In the genomic region with DNA sequence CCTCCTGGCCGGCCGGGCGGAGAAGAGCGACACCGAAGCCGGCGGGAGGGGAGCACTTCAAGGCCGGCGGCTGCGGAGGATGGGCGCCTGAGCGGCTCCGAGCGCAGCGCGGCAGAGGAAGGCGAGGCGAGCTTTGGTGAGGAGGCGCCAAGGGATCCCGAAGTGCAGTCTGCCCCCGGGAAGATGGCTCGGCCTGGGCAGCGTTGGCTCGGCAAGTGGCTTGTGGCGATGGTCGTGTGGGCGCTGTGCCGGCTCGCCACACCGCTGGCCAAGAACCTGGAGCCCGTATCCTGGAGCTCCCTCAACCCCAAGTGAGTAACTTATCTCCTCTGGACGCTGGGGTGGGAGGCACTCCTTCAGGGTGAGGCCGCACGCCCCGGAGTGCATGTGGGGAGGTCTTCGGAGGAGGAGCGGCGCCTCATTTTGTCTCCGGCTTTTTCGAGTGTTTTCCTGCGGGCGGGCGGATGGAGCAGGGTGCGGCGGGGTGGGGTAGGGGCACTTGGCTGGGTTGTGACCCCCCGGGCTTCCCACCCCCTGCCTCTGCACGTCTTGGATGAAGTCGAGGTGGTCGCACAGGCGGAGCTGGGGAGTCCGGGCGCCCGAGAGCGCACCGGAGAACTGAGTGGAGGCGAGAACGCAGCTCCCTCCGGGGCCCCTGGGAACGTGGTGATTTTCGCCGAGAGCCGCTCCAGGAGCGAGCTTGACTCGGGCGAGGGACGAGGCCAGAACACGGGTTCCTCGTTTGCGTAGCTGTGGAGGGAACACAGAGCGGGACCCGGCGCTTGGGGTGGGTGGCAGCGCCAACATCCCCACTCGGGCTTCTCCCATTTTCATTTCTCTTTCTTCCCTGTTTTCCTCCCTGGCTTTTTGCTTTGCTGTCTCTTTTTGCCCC, we compare ENCODE assay signal across 8 cellular contexts. TPM values are rescaled to one million over a fixed set of nuclear protein-coding genes. Genes with fewer than 3 reads are reported as not detected.
DNase-seq lines count a peak whose midpoint lies in the region; ATAC-seq and TF ChIP-seq lines count a peak whose summit lies in the region.

No MANE protein-coding gene starts in this region.

- H3K4me1 ChIP-seq in HUES64 (ENCODE audit: insufficient read depth, low read length) (0 out of 2 replicates have a peak, but pooled peaks cover 4% of the 10 kb centered on the region), right atrium auricular region (peaks cover 0 to 22% of the 10 kb centered on the region in 2 donors), sigmoid colon (peaks cover 0 to 25% (median 13%) of the 10 kb centered on the region in 4 donors)

- TF ChIP-seq EP300 in sigmoid colon (IDR thresholded peaks at IDR 0.05): no peak

- no peak overlapping the region for H3K27ac Mint-ChIP-seq in activated naive CD8-positive, alpha-beta T cell treated with anti-CD3 and anti-CD28 coated beads for 36 hours

- H3K9me3 Mint-ChIP-seq in activated naive CD8-positive, alpha-beta T cell treated with anti-CD3 and anti-CD28 coated beads for 36 hours: no peaks in the 10 kb centered on the region

- CTCF ChIA-PET in BJ (lab: Yijun Ruan, JAX): interaction anchor here (1.0 to 6.4 kb wide), 14 partner anchors 10 to 557 kb away, joined by 3 to 90 read pairs (median 4); no protein-coding TSS in a partner anchor

- H3K36me3 ChIP-seq in BJ (ENCODE audit: control insufficient read depth, insufficient read depth, low read length) (no peaks in the 10 kb centered on the region; the same call in 1 of the 2 replicates), HUES64 (ENCODE audit: insufficient read depth, low read length) (no peaks in the 10 kb centered on the region), right atrium auricular region (no peaks in the 10 kb centered on the region), sigmoid colon (no peaks in the 10 kb centered on the region)

- H3K4me3 ChIP-seq in BJ (ENCODE audit: low read depth, low read length): peak overlapping the region; percentile 68
- peak overlapping the region; percentile 64 for H3K4me3 ChIP-seq in HUES64 (ENCODE audit: low read length)
- H3K4me3 ChIP-seq in right atrium auricular region: peak overlapping the region; percentile 64 to 74
- peak overlapping the region; percentile 44 to 77 (median 72) for H3K4me3 ChIP-seq in sigmoid colon

- POLR2A ChIA-PET in BJ (lab: Charles Lee): interaction anchor here (1.3 kb wide), 1 partner anchor 400 kb away, joined by 6 read pairs; no protein-coding TSS in a partner anchor

- H3K9me3 ChIP-seq in HUES64 (ENCODE audit: insufficient read depth, low read depth, low read length) (no peaks in the 10 kb centered on the region), right atrium auricular region (no peaks in the 10 kb centered on the region), sigmoid colon (no peaks in the 10 kb centered on the region)

- intact Hi-C loops in sigmoid colon (cut with DNase I): loop anchor here (2.0 kb wide), 5 partner anchors 65 to 455 kb away; a partner anchor contains a TSS

- ATAC-seq in GM21381 (IDR thresholded peaks at IDR 0.05; ENCODE audit: unreplicated experiment): no peak

- DNase-seq in BJ (ENCODE audit: low read depth) (no peak), right atrium auricular region (ENCODE audit: low spot score) (peak; percentile 56), sigmoid colon (peak; percentile 70), GM20000 (ENCODE audit: low spot score) (no peak), OCI-M2 (lab: John Stamatoyannopoulos, UW; ENCODE audit: unreplicated experiment) (no peak)
- DNase-seq in activated naive CD8-positive, alpha-beta T cell treated with anti-CD3 and anti-CD28 coated beads for 36 hours: peak; percentile 16

- no peaks in the 10 kb centered on the region for H3K36me3 Mint-ChIP-seq in activated naive CD8-positive, alpha-beta T cell treated with anti-CD3 and anti-CD28 coated beads for 36 hours

- no peaks in the 10 kb centered on the region for H3K27me3 Mint-ChIP-seq in activated naive CD8-positive, alpha-beta T cell treated with anti-CD3 and anti-CD28 coated beads for 36 hours

- peaks cover 17% of the 10 kb centered on the region for H3K4me1 Mint-ChIP-seq in activated naive CD8-positive, alpha-beta T cell treated with anti-CD3 and anti-CD28 coated beads for 36 hours

- TF ChIP-seq POLR2A in sigmoid colon (IDR thresholded peaks at IDR 0.05): no peak

- peak overlapping the region; percentile 52 for H3K9ac ChIP-seq in HUES64 (ENCODE audit: low read depth, low read length)

- H3K27me3 ChIP-seq in BJ (ENCODE audit: control insufficient read depth, insufficient read depth, low read length) (no peaks in the 10 kb centered on the region), HUES64 (ENCODE audit: insufficient read depth, low read length) (peaks cover 88% of the 10 kb centered on the region), right atrium auricular region (no peaks in the 10 kb centered on the region), sigmoid colon (no peaks in the 10 kb centered on the region)

- H3K4me3 Mint-ChIP-seq in activated naive CD8-positive, alpha-beta T cell treated with anti-CD3 and anti-CD28 coated beads for 36 hours: peak overlapping the region; percentile 77

- H3K27ac ChIP-seq in HUES64 (ENCODE audit: low read depth, low read length) (no peak overlapping the region), right atrium auricular region (peak overlapping the region; percentile 81 to 87), sigmoid colon (peak overlapping the region; percentile 75 to 89 (median 87))

- WGBS in HUES64: under 1% methylated on average over 72 of the region's 74 CpGs
- WGBS in sigmoid colon, 2 donors: 0 to 1% methylated on average over 74 of the region's 74 CpGs

- no peak for TF ChIP-seq CTCF in BJ (IDR thresholded peaks at IDR 0.05; ENCODE audit: insufficient read depth, low read depth, low read length)
- no peak for TF ChIP-seq CTCF in right atrium auricular region (IDR thresholded peaks at IDR 0.05)
- no peak for TF ChIP-seq CTCF in sigmoid colon (IDR thresholded peaks at IDR 0.05)
- no peak for TF ChIP-seq CTCF in GM20000 (IDR thresholded peaks at IDR 0.05; ENCODE audit: extremely low read depth, missing control alignments)

RNA-seq across cellular contexts. Expression of a gene that starts 1.0 kb away (rescaled TPM):
- polyA plus RNA-seq in BJ (2011; rRNA removed) (10.8 and 15.2 TPM in 2 replicates), sigmoid colon (10 to 100 TPM; 13.4 to 53.2 (median 16.2) TPM)
- 5.1 and 8.5 TPM in 2 replicates for polyA minus RNA-seq in BJ (2011; rRNA and poly(A)+ RNA removed)
- 26.3 TPM for polyA plus RNA-seq in HUES64 (2013, experiment 1 of 2)
- polyA plus RNA-seq in HUES64 (2013, experiment 2 of 2): 29.3 TPM
- total RNA-seq in activated naive CD8-positive, alpha-beta T cell treated with anti-CD3 and anti-CD28 coated beads for 36 hours: 1 to 10 TPM; 4.3 to 4.5 TPM
- total RNA-seq in right atrium auricular region (10 to 100 TPM; 23.7 to 42.4 TPM), sigmoid colon (10 to 100 TPM in 3 of 4 donors, 1 to 10 TPM in 1; 9.5 to 18.6 (median 14.6) TPM)

Comparison
In these comparisons a context has a peak if more than half of its experiments do, and no peak if none do; other contexts are left out.
1. DNase-seq: peak in activated naive CD8-positive, alpha-beta T cell treated with anti-CD3 and anti-CD28 coated beads for 36 hours (single experiment), right atrium auricular region (single experiment) and sigmoid colon (single experiment); none in BJ (single experiment), GM20000 (single experiment) and OCI-M2 (single experiment).
2. Peak in every context shown above with its lines, with median percentiles within 50 percentile points of each other: H3K4me3 ChIP-seq.